ENCODE assay signal across 1 cellular context in the genomic region with DNA sequence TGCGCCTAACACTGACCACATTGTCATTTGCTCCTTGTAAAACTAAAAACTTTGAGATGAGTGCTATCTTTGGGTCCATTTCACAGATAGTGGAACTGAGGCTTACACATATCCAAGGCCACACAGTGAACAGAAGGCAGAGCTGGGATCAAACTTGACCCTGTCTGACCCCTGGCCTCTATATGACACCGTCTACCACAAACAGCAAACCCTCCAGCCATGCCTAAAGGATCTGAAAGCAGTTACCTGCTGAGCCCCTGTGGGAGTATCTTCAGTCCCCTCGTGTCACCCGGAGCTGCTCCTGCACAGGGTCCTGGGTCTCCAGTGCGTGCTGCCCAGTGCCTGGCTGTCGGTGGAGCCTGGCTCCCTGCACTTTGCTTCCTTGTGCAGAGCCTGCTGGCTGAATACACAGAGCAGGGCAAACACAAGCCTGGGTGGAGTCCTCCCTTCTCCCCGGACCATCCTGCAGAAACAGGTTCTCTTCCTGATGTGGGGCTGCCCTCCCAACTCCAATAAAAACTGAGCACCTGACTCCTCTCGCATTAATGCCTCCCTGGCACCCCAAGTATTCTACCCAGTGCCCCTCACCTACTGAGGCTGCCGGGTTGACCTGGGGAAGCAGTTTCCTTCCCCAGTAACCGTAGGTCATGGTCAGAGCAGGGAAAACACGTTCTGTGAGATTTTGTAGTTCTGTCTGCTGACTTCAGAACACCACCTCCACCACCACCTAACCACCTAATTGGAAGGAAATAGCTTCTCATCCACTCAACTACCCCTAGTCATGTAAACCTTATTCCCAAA.
TF ChIP-seq lines count a peak whose summit lies in the region.

A gene with protein sequence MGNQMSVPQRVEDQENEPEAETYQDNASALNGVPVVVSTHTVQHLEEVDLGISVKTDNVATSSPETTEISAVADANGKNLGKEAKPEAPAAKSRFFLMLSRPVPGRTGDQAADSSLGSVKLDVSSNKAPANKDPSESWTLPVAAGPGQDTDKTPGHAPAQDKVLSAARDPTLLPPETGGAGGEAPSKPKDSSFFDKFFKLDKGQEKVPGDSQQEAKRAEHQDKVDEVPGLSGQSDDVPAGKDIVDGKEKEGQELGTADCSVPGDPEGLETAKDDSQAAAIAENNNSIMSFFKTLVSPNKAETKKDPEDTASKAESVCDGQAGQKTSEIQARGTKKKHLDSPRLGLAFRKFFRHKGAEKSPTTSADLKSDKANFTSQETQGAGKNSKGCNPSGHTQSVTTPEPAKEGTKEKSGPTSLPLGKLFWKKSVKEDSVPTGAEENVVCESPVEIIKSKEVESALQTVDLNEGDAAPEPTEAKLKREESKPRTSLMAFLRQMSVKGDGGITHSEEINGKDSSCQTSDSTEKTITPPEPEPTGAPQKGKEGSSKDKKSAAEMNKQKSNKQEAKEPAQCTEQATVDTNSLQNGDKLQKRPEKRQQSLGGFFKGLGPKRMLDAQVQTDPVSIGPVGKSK (minus strand): TSS at position 408 of the 801 bp plus-strand sequence. CDS start 11,876 bp downstream, outside the sequence.

TF ChIP-seq in HepG2, 621 proteins besides CTCF, POLR2A, EP300 and RAD21 (continues in another document):
- TF ChIP-seq ZNF550 (CRISPR knock-in tag; IDR thresholded peaks at IDR 0.05; ENCODE audit: borderline replicate concordance) (0 out of 2 replicates have a peak, but pooled peaks have one; percentile 54), NCOA5 (CRISPR knock-in tag; IDR thresholded peaks at IDR 0.05) (no peak), FOXJ3 (CRISPR knock-in tag; IDR thresholded peaks at IDR 0.05; ENCODE audit: borderline replicate concordance) (0 out of 2 replicates have a peak, but pooled peaks have one; percentile 45), ZNF3 (CRISPR knock-in tag; IDR thresholded peaks at IDR 0.05) (peak; percentile 57; the same call in 1 of the 2 replicates), TGIF2 (CRISPR knock-in tag; IDR thresholded peaks at IDR 0.05) (peak; percentile 27; the same call in 1 of the 2 replicates), MTA1 (CRISPR knock-in tag; IDR thresholded peaks at IDR 0.05; ENCODE audit: borderline replicate concordance) (peak; percentile 97; the same call in 1 of the 2 replicates), MEIS2 (CRISPR knock-in tag; IDR thresholded peaks at IDR 0.05) (0 out of 2 replicates have a peak, but pooled peaks have one; percentile 50), HMG20A (CRISPR knock-in tag; IDR thresholded peaks at IDR 0.05; ENCODE audit: borderline replicate concordance) (peak; percentile 10; the same call in 1 of the 2 replicates), RARA (CRISPR knock-in tag; IDR thresholded peaks at IDR 0.05) (peak; percentile 95), SSRP1 (CRISPR knock-in tag; IDR thresholded peaks at IDR 0.05) (0 out of 2 replicates have a peak, but pooled peaks have one; percentile 47), FLYWCH1 (CRISPR knock-in tag; IDR thresholded peaks at IDR 0.05) (no peak), ZNF564 (CRISPR knock-in tag; IDR thresholded peaks at IDR 0.05) (0 out of 2 replicates have a peak, but pooled peaks have one; percentile 63), ZNF501 (CRISPR knock-in tag; IDR thresholded peaks at IDR 0.05) (peak; percentile 24; the same call in 1 of the 2 replicates)
- TF ChIP-seq, protein P1, sequence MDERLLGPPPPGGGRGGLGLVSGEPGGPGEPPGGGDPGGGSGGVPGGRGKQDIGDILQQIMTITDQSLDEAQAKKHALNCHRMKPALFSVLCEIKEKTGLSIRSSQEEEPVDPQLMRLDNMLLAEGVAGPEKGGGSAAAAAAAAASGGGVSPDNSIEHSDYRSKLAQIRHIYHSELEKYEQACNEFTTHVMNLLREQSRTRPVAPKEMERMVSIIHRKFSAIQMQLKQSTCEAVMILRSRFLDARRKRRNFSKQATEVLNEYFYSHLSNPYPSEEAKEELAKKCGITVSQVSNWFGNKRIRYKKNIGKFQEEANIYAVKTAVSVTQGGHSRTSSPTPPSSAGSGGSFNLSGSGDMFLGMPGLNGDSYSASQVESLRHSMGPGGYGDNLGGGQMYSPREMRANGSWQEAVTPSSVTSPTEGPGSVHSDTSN (CRISPR knock-in tag; IDR thresholded peaks at IDR 0.05): 0 out of 2 replicates have a peak, but pooled peaks have one; percentile 24
- TF ChIP-seq, protein P2, sequence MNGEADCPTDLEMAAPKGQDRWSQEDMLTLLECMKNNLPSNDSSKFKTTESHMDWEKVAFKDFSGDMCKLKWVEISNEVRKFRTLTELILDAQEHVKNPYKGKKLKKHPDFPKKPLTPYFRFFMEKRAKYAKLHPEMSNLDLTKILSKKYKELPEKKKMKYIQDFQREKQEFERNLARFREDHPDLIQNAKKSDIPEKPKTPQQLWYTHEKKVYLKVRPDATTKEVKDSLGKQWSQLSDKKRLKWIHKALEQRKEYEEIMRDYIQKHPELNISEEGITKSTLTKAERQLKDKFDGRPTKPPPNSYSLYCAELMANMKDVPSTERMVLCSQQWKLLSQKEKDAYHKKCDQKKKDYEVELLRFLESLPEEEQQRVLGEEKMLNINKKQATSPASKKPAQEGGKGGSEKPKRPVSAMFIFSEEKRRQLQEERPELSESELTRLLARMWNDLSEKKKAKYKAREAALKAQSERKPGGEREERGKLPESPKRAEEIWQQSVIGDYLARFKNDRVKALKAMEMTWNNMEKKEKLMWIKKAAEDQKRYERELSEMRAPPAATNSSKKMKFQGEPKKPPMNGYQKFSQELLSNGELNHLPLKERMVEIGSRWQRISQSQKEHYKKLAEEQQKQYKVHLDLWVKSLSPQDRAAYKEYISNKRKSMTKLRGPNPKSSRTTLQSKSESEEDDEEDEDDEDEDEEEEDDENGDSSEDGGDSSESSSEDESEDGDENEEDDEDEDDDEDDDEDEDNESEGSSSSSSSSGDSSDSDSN (CRISPR knock-in tag; IDR thresholded peaks at IDR 0.05): peak; percentile 83
- TF ChIP-seq, protein P3, sequence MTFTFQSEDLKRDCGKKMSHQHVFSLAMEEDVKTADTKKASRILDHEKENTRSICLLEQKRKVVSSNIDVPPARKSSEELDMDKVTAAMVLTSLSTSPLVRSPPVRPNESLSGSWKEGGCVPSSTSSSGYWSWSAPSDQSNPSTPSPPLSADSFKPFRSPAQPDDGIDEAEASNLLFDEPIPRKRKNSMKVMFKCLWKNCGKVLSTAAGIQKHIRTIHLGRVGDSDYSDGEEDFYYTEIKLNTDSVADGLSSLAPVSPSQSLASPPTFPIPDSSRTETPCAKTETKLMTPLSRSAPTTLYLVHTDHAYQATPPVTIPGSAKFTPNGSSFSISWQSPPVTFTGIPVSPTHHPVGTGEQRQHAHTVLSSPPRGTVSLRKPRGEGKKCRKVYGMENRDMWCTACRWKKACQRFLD (CRISPR knock-in tag; IDR thresholded peaks at IDR 0.05; ENCODE audit: borderline replicate concordance): no peak
- TF ChIP-seq, protein P4, sequence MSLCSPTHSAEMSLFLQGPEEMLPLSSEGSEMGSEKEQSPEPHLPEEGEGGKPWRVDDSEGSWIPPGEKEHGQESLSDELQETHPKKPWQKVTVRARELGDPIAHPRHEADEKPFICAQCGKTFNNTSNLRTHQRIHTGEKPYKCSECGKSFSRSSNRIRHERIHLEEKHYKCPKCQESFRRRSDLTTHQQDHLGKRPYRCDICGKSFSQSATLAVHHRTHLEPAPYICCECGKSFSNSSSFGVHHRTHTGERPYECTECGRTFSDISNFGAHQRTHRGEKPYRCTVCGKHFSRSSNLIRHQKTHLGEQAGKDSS (CRISPR knock-in tag; IDR thresholded peaks at IDR 0.05; ENCODE audit: borderline replicate concordance, low read depth): peak; percentile 90
- TF ChIP-seq, protein P5, sequence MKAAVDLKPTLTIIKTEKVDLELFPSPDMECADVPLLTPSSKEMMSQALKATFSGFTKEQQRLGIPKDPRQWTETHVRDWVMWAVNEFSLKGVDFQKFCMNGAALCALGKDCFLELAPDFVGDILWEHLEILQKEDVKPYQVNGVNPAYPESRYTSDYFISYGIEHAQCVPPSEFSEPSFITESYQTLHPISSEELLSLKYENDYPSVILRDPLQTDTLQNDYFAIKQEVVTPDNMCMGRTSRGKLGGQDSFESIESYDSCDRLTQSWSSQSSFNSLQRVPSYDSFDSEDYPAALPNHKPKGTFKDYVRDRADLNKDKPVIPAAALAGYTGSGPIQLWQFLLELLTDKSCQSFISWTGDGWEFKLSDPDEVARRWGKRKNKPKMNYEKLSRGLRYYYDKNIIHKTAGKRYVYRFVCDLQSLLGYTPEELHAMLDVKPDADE (CRISPR knock-in tag; IDR thresholded peaks at IDR 0.05): no peak
- TF ChIP-seq, protein P6, sequence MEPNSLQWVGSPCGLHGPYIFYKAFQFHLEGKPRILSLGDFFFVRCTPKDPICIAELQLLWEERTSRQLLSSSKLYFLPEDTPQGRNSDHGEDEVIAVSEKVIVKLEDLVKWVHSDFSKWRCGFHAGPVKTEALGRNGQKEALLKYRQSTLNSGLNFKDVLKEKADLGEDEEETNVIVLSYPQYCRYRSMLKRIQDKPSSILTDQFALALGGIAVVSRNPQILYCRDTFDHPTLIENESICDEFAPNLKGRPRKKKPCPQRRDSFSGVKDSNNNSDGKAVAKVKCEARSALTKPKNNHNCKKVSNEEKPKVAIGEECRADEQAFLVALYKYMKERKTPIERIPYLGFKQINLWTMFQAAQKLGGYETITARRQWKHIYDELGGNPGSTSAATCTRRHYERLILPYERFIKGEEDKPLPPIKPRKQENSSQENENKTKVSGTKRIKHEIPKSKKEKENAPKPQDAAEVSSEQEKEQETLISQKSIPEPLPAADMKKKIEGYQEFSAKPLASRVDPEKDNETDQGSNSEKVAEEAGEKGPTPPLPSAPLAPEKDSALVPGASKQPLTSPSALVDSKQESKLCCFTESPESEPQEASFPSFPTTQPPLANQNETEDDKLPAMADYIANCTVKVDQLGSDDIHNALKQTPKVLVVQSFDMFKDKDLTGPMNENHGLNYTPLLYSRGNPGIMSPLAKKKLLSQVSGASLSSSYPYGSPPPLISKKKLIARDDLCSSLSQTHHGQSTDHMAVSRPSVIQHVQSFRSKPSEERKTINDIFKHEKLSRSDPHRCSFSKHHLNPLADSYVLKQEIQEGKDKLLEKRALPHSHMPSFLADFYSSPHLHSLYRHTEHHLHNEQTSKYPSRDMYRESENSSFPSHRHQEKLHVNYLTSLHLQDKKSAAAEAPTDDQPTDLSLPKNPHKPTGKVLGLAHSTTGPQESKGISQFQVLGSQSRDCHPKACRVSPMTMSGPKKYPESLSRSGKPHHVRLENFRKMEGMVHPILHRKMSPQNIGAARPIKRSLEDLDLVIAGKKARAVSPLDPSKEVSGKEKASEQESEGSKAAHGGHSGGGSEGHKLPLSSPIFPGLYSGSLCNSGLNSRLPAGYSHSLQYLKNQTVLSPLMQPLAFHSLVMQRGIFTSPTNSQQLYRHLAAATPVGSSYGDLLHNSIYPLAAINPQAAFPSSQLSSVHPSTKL (CRISPR knock-in tag; IDR thresholded peaks at IDR 0.05): peak; percentile 81
- TF ChIP-seq, protein P7, sequence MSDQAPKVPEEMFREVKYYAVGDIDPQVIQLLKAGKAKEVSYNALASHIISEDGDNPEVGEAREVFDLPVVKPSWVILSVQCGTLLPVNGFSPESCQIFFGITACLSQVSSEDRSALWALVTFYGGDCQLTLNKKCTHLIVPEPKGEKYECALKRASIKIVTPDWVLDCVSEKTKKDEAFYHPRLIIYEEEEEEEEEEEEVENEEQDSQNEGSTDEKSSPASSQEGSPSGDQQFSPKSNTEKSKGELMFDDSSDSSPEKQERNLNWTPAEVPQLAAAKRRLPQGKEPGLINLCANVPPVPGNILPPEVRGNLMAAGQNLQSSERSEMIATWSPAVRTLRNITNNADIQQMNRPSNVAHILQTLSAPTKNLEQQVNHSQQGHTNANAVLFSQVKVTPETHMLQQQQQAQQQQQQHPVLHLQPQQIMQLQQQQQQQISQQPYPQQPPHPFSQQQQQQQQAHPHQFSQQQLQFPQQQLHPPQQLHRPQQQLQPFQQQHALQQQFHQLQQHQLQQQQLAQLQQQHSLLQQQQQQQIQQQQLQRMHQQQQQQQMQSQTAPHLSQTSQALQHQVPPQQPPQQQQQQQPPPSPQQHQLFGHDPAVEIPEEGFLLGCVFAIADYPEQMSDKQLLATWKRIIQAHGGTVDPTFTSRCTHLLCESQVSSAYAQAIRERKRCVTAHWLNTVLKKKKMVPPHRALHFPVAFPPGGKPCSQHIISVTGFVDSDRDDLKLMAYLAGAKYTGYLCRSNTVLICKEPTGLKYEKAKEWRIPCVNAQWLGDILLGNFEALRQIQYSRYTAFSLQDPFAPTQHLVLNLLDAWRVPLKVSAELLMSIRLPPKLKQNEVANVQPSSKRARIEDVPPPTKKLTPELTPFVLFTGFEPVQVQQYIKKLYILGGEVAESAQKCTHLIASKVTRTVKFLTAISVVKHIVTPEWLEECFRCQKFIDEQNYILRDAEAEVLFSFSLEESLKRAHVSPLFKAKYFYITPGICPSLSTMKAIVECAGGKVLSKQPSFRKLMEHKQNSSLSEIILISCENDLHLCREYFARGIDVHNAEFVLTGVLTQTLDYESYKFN (CRISPR knock-in tag; conservative IDR thresholded peaks at IDR 0.05): peak; percentile 86
- TF ChIP-seq, protein P8, sequence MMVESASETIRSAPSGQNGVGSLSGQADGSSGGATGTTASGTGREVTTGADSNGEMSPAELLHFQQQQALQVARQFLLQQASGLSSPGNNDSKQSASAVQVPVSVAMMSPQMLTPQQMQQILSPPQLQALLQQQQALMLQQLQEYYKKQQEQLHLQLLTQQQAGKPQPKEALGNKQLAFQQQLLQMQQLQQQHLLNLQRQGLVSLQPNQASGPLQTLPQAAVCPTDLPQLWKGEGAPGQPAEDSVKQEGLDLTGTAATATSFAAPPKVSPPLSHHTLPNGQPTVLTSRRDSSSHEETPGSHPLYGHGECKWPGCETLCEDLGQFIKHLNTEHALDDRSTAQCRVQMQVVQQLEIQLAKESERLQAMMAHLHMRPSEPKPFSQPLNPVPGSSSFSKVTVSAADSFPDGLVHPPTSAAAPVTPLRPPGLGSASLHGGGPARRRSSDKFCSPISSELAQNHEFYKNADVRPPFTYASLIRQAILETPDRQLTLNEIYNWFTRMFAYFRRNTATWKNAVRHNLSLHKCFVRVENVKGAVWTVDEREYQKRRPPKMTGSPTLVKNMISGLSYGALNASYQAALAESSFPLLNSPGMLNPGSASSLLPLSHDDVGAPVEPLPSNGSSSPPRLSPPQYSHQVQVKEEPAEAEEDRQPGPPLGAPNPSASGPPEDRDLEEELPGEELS (CRISPR knock-in tag; IDR thresholded peaks at IDR 0.05): no peak
